21 cellular contexts compared by ENCODE assay signal in genomic region chr10:121570316-121570715, GRCh38. TPM values are rescaled to one million over a fixed set of nuclear protein-coding genes. Genes with fewer than 3 reads are reported as not detected.
DNase-seq lines count a peak whose midpoint lies in the region; ATAC-seq, FAIRE-seq and TF ChIP-seq lines count a peak whose summit lies in the region.
"Had no signal": no experiment of that assay in that cellular context is flagged by ENCODE, and none has a peak within 500 bp of the region (broad histone marks: within the 10 kb centered on the region; RNA-seq: fewer than 3 reads in every experiment).

No MANE protein-coding gene starts in this region.

- H3K27me3 ChIP-seq in HCT116 (ENCODE audit: insufficient read depth, low read length) (no peaks in the 10 kb centered on the region), H1 (replicated peaks in 1 of 4; ENCODE audit: control insufficient read depth in 3 of 4, extremely low read depth in 1 of 4, insufficient read depth in 3 of 4, low read length in 3 of 4) (no peaks in the 10 kb centered on the region), MM.1S (replicated peaks; ENCODE audit: insufficient read depth, low read length) (no peaks in the 10 kb centered on the region)
- H3K27me3 ChIP-seq: BLaER1, SJCRH30 had no signal

- no peak overlapping the region for H4K8ac ChIP-seq in H1 (ENCODE audit: extremely low read depth, insufficient read depth, low read length)

- H2BK12ac ChIP-seq in H1 (ENCODE audit: low read depth, low read length): no peak overlapping the region

- H3K9me3 ChIP-seq in HCT116 (ENCODE audit: control insufficient read depth in 1 of 2, insufficient read depth in 1 of 2, low read depth in 1 of 2, low read length in 2 of 2) (no peaks in the 10 kb centered on the region), H1 (ENCODE audit: insufficient read depth in 2 of 2, low read depth in 1 of 2, low read length in 1 of 2) (no peaks in the 10 kb centered on the region), mucosa of descending colon (no peaks in the 10 kb centered on the region), MM.1S (replicated peaks; ENCODE audit: insufficient read depth, low read length) (no peaks in the 10 kb centered on the region)
- H3K9me3 ChIP-seq: BLaER1, SJCRH30 had no signal

- no TSS peak for BruUV-seq in HCT116 (replicated peaks; lab: Mats Ljungman, UMichigan)

- H3K79me2 ChIP-seq in HCT116 (ENCODE audit: insufficient read depth, low read length) (no peaks in the 10 kb centered on the region), H1 (ENCODE audit: control insufficient read depth in 1 of 2, insufficient read depth in 2 of 2, low read length in 2 of 2) (peaks cover 66 to 100% of the 10 kb centered on the region in 2 experiments), MM.1S (ENCODE audit: low read length) (no peaks in the 10 kb centered on the region)

- no peaks in the 10 kb centered on the region for H3K23me2 ChIP-seq in H1 (ENCODE audit: low read depth, low read length)

- no peak overlapping the region for H2BK20ac ChIP-seq in H1 (ENCODE audit: low read length)

- intact Hi-C loops in HCT116 (cut with micrococcal nuclease) (no loop called here), mucosa of descending colon (cut with DNase I, micrococcal nuclease) (no loop called here)

- no peak overlapping the region for H4K5ac ChIP-seq in H1 (ENCODE audit: insufficient read length, low read depth, low read length)

- H3K9ac ChIP-seq in HCT116 (ENCODE audit: low read length) (no peak overlapping the region), H1 (replicated peaks in 1 of 4; ENCODE audit: extremely low read depth in 1 of 4, low read depth in 3 of 4, low read length in 3 of 4) (no peak overlapping the region), MM.1S (ENCODE audit: low read length) (no peak overlapping the region)
- H3K9ac ChIP-seq: BLaER1 had no signal

- no peak overlapping the region for H3K14ac ChIP-seq in H1 (ENCODE audit: insufficient read length)

- H3K36me3 ChIP-seq in HCT116 (ENCODE audit: control insufficient read depth in 1 of 2, insufficient read depth in 2 of 2, low read length in 2 of 2) (no peaks in the 10 kb centered on the region), H1 (ENCODE audit: control insufficient read depth in 2 of 4, insufficient read depth in 4 of 4, low read length in 3 of 4) (peaks cover 0 to 23% (median 0%) of the 10 kb centered on the region in 4 experiments; a peak in 4 of 8 replicates), mucosa of descending colon (ENCODE audit: low read depth) (no peaks in the 10 kb centered on the region), MM.1S (replicated peaks; ENCODE audit: insufficient read depth, low read length) (no peaks in the 10 kb centered on the region)
- H3K36me3 ChIP-seq: BLaER1, SJCRH30 had no signal

- no peaks in the 10 kb centered on the region for H3K9me2 ChIP-seq in HCT116 (ENCODE audit: insufficient read depth)
- no peaks in the 10 kb centered on the region for H3K9me2 ChIP-seq in MM.1S (replicated peaks; ENCODE audit: insufficient read depth, low read length)

- 0 out of 2 replicates have a peak overlapping the region, but pooled peaks have one; percentile 53 for H2BK15ac ChIP-seq in H1 (ENCODE audit: low read length)

- H3K79me1 ChIP-seq in H1 (ENCODE audit: low read depth, low read length): peaks cover 18% of the 10 kb centered on the region

- H3K4me3 ChIP-seq in HCT116 (replicated peaks in 1 of 2; ENCODE audit: low read depth in 1 of 2, low read length in 2 of 2) (no peak overlapping the region), H1 (ENCODE audit: extremely low read depth in 1 of 4, insufficient read depth in 2 of 4, low read depth in 3 of 4, low read length in 4 of 4) (0 out of 8 replicates have a peak overlapping the region, but pooled peaks of 1 of the 4 experiments have one; percentile 1), mucosa of descending colon (no peak overlapping the region), MM.1S (ENCODE audit: low read length) (no peak overlapping the region)
- H3K4me3 ChIP-seq: BLaER1, SJCRH30 had no signal

- TF ChIP-seq POLR2A in HCT116 (IDR thresholded peaks at IDR 0.05; ENCODE audit: borderline replicate concordance, extremely low read depth, insufficient read depth, insufficient read length) (no peak), H1 (IDR thresholded peaks at IDR 0.05; ENCODE audit: control extremely low read depth in 1 of 2, low read depth in 2 of 2, low read length in 2 of 2) (no peak)

- no peak overlapping the region for H3K4ac ChIP-seq in H1 (replicated peaks; ENCODE audit: insufficient read length, low read depth, low read length)

- no peak overlapping the region for H2AFZ ChIP-seq in HCT116 (ENCODE audit: low read depth, low read length, poor library complexity, severe bottlenecking)
- no peak overlapping the region for H2AFZ ChIP-seq in H1 (ENCODE audit: low read length)
- no peak overlapping the region for H2AFZ ChIP-seq in MM.1S (ENCODE audit: low read length)

- H4K20me1 ChIP-seq in HCT116 (ENCODE audit: insufficient read depth) (no peaks in the 10 kb centered on the region), H1 (replicated peaks in 1 of 2; ENCODE audit: control insufficient read depth in 1 of 2, insufficient read depth in 2 of 2, low read length in 2 of 2) (peaks cover 47 to 57% of the 10 kb centered on the region in 2 experiments), MM.1S (ENCODE audit: insufficient read depth, low read length) (no peaks in the 10 kb centered on the region)
- H4K20me1 ChIP-seq: BLaER1 had no signal

- H3K4me2 ChIP-seq in HCT116 (ENCODE audit: low read length) (no peak overlapping the region), H1 (ENCODE audit: insufficient read depth in 1 of 2, low read depth in 2 of 2, low read length in 2 of 2) (peak overlapping the region in 1 of 2 experiments; percentile 34; a peak in 2 of 4 replicates), MM.1S (ENCODE audit: low read depth, low read length) (no peak overlapping the region)
- H3K4me2 ChIP-seq: BLaER1 had no signal

- peak overlapping the region; percentile 38 for H3K18ac ChIP-seq in H1 (ENCODE audit: extremely low read depth, low read length)

- RAD21 ChIA-PET in HCT116 (lab: Charles Lee; ENCODE audit: low non-redundant PET in 1 of 2, low total read pairs in 2 of 2, uncharacterized antibody in 2 of 2, unreplicated experiment in 2 of 2): no interaction called here

- no peak for TF ChIP-seq CTCF in HCT116 (IDR thresholded peaks at IDR 0.05 in 2 of 3, conservative IDR thresholded peaks at IDR 0.05 in 1 of 3; ENCODE audit: borderline replicate concordance in 1 of 3, insufficient read depth in 1 of 3, low read depth in 2 of 3, low read length in 2 of 3)
- no peak for TF ChIP-seq CTCF in H1 (IDR thresholded peaks at IDR 0.05; ENCODE audit: control extremely low read depth in 1 of 3, insufficient read depth in 1 of 3, low read depth in 1 of 3, low read length in 3 of 3)
- TF ChIP-seq CTCF in mucosa of descending colon (IDR thresholded peaks at IDR 0.05): no peak
- no peak for TF ChIP-seq CTCF in MM.1S (IDR thresholded peaks at IDR 0.05; ENCODE audit: low read length)

- 0 out of 2 replicates have a peak overlapping the region, but pooled peaks have one; percentile 37 for H2BK5ac ChIP-seq in H1 (ENCODE audit: low read depth, low read length)

- no peak overlapping the region for H4K91ac ChIP-seq in H1 (replicated peaks; ENCODE audit: insufficient read length, low read length)

- FAIRE-seq in H1 (lab: Jason Lieb, UNC): no peak
- FAIRE-seq: D721Med, GM12891, GM18507 had no signal

- no peak for TF ChIP-seq RAD21 in HCT116 (IDR thresholded peaks at IDR 0.05; ENCODE audit: low read depth)
- TF ChIP-seq RAD21 in H1 (IDR thresholded peaks at IDR 0.05 in 1 of 2, conservative IDR thresholded peaks at IDR 0.05 in 1 of 2; ENCODE audit: low read depth in 2 of 2, low read length in 2 of 2): no peak

- H3K4me1 ChIP-seq in HCT116 (ENCODE audit: control insufficient read depth in 1 of 2, insufficient read depth in 2 of 2, low read length in 2 of 2): no peaks in the 10 kb centered on the region
- H3K4me1 ChIP-seq in H1 (replicated peaks in 1 of 4; ENCODE audit: control insufficient read depth in 3 of 4, insufficient read depth in 4 of 4, low read length in 3 of 4): peaks cover 11 to 41% (median 25%) of the 10 kb centered on the region in 4 experiments
- peaks cover 13% of the 10 kb centered on the region for H3K4me1 ChIP-seq in mucosa of descending colon (ENCODE audit: low read depth)
- H3K4me1 ChIP-seq in MM.1S (ENCODE audit: low read length): no peaks in the 10 kb centered on the region
- H3K4me1 ChIP-seq: BLaER1 had no signal

- H3K27ac ChIP-seq in HCT116 (ENCODE audit: low read depth, low read length) (no peak overlapping the region), H1 (ENCODE audit: low read depth, low read length) (no peak overlapping the region), temporal lobe (ENCODE audit: low read depth, low read length) (peak overlapping the region; percentile 39), MM.1S (ENCODE audit: low read length) (no peak overlapping the region)
- H3K27ac ChIP-seq: BLaER1, SJCRH30 had no signal

- no peak for TF ChIP-seq EP300 in H1 (IDR thresholded peaks at IDR 0.05; ENCODE audit: borderline replicate concordance in 1 of 2, low read depth in 2 of 2, low read length in 2 of 2)

- CTCF ChIA-PET in HCT116 (lab: Charles Lee): no interaction called here
- CTCF ChIA-PET in H1 (lab: Charles Lee; ENCODE audit: partially characterized antibody): interaction anchor here (0.6 to 1.7 kb wide), 3 partner anchors 39 to 230 kb away, joined by 3 to 4 read pairs (median 3); no protein-coding TSS in a partner anchor

- no peak overlapping the region for H2BK120ac ChIP-seq in H1 (replicated peaks; ENCODE audit: low read depth, low read length)

- POLR2A ChIA-PET in HCT116 (lab: Charles Lee): interaction anchor here (1.0 kb wide), 1 partner anchor 16 kb away, joined by 3 read pairs; no protein-coding TSS in a partner anchor
- POLR2A ChIA-PET in H1 (lab: Charles Lee; ENCODE audit: partially characterized antibody): interaction anchor here (0.5 to 0.8 kb wide), 4 partner anchors 18 to 67 kb away, joined by 3 read pairs; no protein-coding TSS in a partner anchor

- no peak for DNase-seq in HCT116 (ENCODE audit: low read depth, low spot score)
- no peak for DNase-seq in H1 (ENCODE audit: low read depth in 1 of 2, low spot score in 2 of 2)
- DNase-seq in mucosa of descending colon: no peak
- no peak for DNase-seq in A172 (ENCODE audit: low spot score)
- no peak for DNase-seq in MM.1S
- DNase-seq in NCI-H1436 treated with DMSO at 0.1 percent for 48 hours (lab: John Stamatoyannopoulos, UW): no peak
- DNase-seq: CD8-positive, alpha-beta T cell; GF-D8; GOT3; KG1; NCI-H1436; NCI-H2081; NCI-H510A treated with DMSO at 0.1 percent for 48 hours; NCI-H82; PC-3; SJCRH30 had no signal

- 93% methylated on average over 5 of the region's 5 CpGs; no CpG with 5 or more reads in 1 of the 2 experiments for WGBS in H1 (ENCODE audit: extremely low coverage in 1 of 2, insufficient coverage in 1 of 2, insufficient read length in 1 of 2, insufficient replicate concordance in 2 of 2, low coverage in 1 of 2, low lambda C conversion rate in 2 of 2, missing lambda C conversion rate in 1 of 2), 2 experiments

- H3F3A ChIP-seq in MM.1S (ENCODE audit: insufficient read depth, low read length): no peaks in the 10 kb centered on the region

- no peak overlapping the region; the same call in 1 of the 2 replicates for H2AK5ac ChIP-seq in H1 (ENCODE audit: low read depth, low read length)

- H3K56ac ChIP-seq in H1 (replicated peaks; ENCODE audit: insufficient read length, low read depth, low read length): no peak overlapping the region

- peak; percentile 25; the same call in 1 of the 2 replicates for ATAC-seq in HCT116
- peak; percentile 37 for ATAC-seq in mucosa of descending colon
- ATAC-seq: CD8-positive, alpha-beta T cell; PC-3 had no signal

- H3K23ac ChIP-seq in H1 (ENCODE audit: insufficient read length): no peak overlapping the region

RNA-seq across cellular contexts. Expression of gene FGFR2, which starts 27.9 kb away (rescaled TPM):
- total RNA-seq in HCT116 (2021; ENCODE audit: unreplicated experiment) (19.7 TPM), mucosa of descending colon (100 to 1,000 TPM in 1 of 3 donors, 10 to 100 TPM in 2; 64.3 to 138 (median 77.5) TPM), temporal lobe (46.7 TPM)
- polyA plus RNA-seq in HCT116 (2012): 8.5 and 10.0 TPM in 2 replicates
- 81.2 and 81.6 TPM in 2 replicates for total RNA-seq in H1 (2021; fragmentation: NEBNext Ultra II Directional; extraction: Animal tissue kit (Norgen Biotek cat#: 25700))
- polyA plus RNA-seq in H1 (2011; rRNA removed): 50.2 and 50.3 TPM in 2 replicates
- 69.6 TPM for polyA plus RNA-seq in H1 (2011; cell fraction: cytosol; rRNA removed)
- polyA plus RNA-seq in H1 (2011; cell fraction: nucleus; rRNA removed): 128 TPM
- polyA plus RNA-seq in H1 (2012, experiment 1 of 2): 53.5 to 65.1 TPM (median 58.9 TPM) in 4 replicates
- 15.2 TPM for polyA plus RNA-seq in H1 (2012, experiment 2 of 2)
- 55.3 TPM for polyA plus RNA-seq in H1 (2013, experiment 1 of 2)
- polyA plus RNA-seq in H1 (2013, experiment 2 of 2): 59.0 TPM
- 126 and 168 TPM in 2 replicates for polyA minus RNA-seq in H1 (2011; rRNA and poly(A)+ RNA removed)
- polyA minus RNA-seq in H1 (2011; cell fraction: cytosol; rRNA and poly(A)+ RNA removed): 103 TPM
- polyA minus RNA-seq in H1 (2011; cell fraction: nucleus; rRNA and poly(A)+ RNA removed): 190 TPM
- 0.19 TPM in 1 of 2 replicates, not detected in the other for total RNA-seq in A172 (2014; rRNA removed; shearing (Covaris generic))

Comparison
In these comparisons a context has a peak if more than half of its experiments do, and no peak if none do; other contexts are left out.
1. RNA of gene FGFR2, which starts 27.9 kb away (total RNA-seq): 81.2 to 81.6 TPM in H1, 64.3 to 138 TPM in mucosa of descending colon, 46.7 TPM in temporal lobe (single experiment) and 19.7 TPM in HCT116 (single experiment); 0.19 TPM in A172; every median in the first group is over 10 times any median in the second.